In genomic region chr1:43367904-43368645, GRCh38 we compare ENCODE assay signal across 1 cellular context.
A peak's percentile ranks its signal among the peaks of the same experiment; 100 is the strongest.
TF ChIP-seq lines count a peak whose summit lies in the region.

TSS of gene ELOVL1 (minus strand) at chr1:43368011. CDS start at chr1:43365609, 2,402 bp downstream.

TF ChIP-seq in HEK293, 187 proteins besides CTCF, POLR2A, EP300 and RAD21 (continued from another document):
- no peak for TF ChIP-seq PRDM2 (tag by site-specific recombination; IDR thresholded peaks at IDR 0.05; ENCODE audit: borderline replicate concordance)
- TF ChIP-seq MYNN (tag by site-specific recombination; IDR thresholded peaks at IDR 0.05; ENCODE audit: borderline replicate concordance), result no peak
- TF ChIP-seq PRDM4 (tag by site-specific recombination; IDR thresholded peaks at IDR 0.05), result no peak
- peak; percentile 86 for TF ChIP-seq ZNF394 (tag by site-specific recombination; IDR thresholded peaks at IDR 0.05; ENCODE audit: borderline replicate concordance)
- TF ChIP-seq KLF10 (tag by site-specific recombination; IDR thresholded peaks at IDR 0.05), result peak; percentile 87
- TF ChIP-seq ZNF292 (tag by site-specific recombination; IDR thresholded peaks at IDR 0.05; ENCODE audit: borderline replicate concordance, low read depth), result no peak
- no peak for TF ChIP-seq ZNF548 (tag by site-specific recombination; IDR thresholded peaks at IDR 0.05)
- TF ChIP-seq GLI4 (tag by site-specific recombination; IDR thresholded peaks at IDR 0.05), result no peak
- no peak for TF ChIP-seq ZNF350 (tag by site-specific recombination; IDR thresholded peaks at IDR 0.05)
- TF ChIP-seq ZNF624 (tag by site-specific recombination; IDR thresholded peaks at IDR 0.05), result no peak
- TF ChIP-seq KLF9 (tag by site-specific recombination; IDR thresholded peaks at IDR 0.05; ENCODE audit: low read depth), result no peak; the same call in none of the 2 replicates
- peak; percentile 73; the same call in 1 of the 2 replicates for TF ChIP-seq ZNF610 (tag by site-specific recombination; IDR thresholded peaks at IDR 0.05; ENCODE audit: borderline replicate concordance)
- no peak for TF ChIP-seq MEIS1 (CRISPR knock-in tag; IDR thresholded peaks at IDR 0.05; ENCODE audit: borderline replicate concordance)
- TF ChIP-seq ZNF626 (tag by site-specific recombination; IDR thresholded peaks at IDR 0.05), result no peak
- no peak; the same call in 1 of the 2 replicates for TF ChIP-seq WT1 (tag by site-specific recombination; IDR thresholded peaks at IDR 0.05)
- no peak for TF ChIP-seq ELK4 (IDR thresholded peaks at IDR 0.05; ENCODE audit: borderline replicate concordance, low read depth, low read length)
- no peak for TF ChIP-seq ZNF214 (tag by site-specific recombination; IDR thresholded peaks at IDR 0.05; ENCODE audit: borderline replicate concordance)
- no peak for TF ChIP-seq ZNF830 (tag by site-specific recombination; IDR thresholded peaks at IDR 0.05; ENCODE audit: low read depth)
- peak; percentile 93 for TF ChIP-seq GLIS1 (tag by site-specific recombination; IDR thresholded peaks at IDR 0.05)
- peak; percentile 98 for TF ChIP-seq ZIC2 (tag by site-specific recombination; IDR thresholded peaks at IDR 0.05)
- peak; percentile 73; the same call in 1 of the 2 replicates for TF ChIP-seq ZNF660 (tag by site-specific recombination; IDR thresholded peaks at IDR 0.05)
- TF ChIP-seq ZNF707 (tag by site-specific recombination; IDR thresholded peaks at IDR 0.05), result no peak
- no peak for TF ChIP-seq ZNF518A (tag by site-specific recombination; conservative IDR thresholded peaks at IDR 0.05; ENCODE audit: low read depth)
- no peak for TF ChIP-seq EGR2 (tag by site-specific recombination; IDR thresholded peaks at IDR 0.05; ENCODE audit: low read depth)
- no peak for TF ChIP-seq ZNF791 (tag by site-specific recombination; IDR thresholded peaks at IDR 0.05)
- no peak for TF ChIP-seq ZNF211 (tag by site-specific recombination; IDR thresholded peaks at IDR 0.05; ENCODE audit: low read depth)
- TF ChIP-seq KLF1 (tag by site-specific recombination; IDR thresholded peaks at IDR 0.05), result no peak
- peak; percentile 8; the same call in 1 of the 2 replicates for TF ChIP-seq HIC1 (tag by site-specific recombination; IDR thresholded peaks at IDR 0.05)
- TF ChIP-seq GFI1B (tag by site-specific recombination; IDR thresholded peaks at IDR 0.05), result no peak
- peak; percentile 96 for TF ChIP-seq ZNF692 (tag by site-specific recombination; IDR thresholded peaks at IDR 0.05)
- TF ChIP-seq ZNF362 (tag by site-specific recombination; IDR thresholded peaks at IDR 0.05), result no peak
- peak; percentile 71 for TF ChIP-seq SCRT2 (tag by site-specific recombination; IDR thresholded peaks at IDR 0.05)
- peak; percentile 91 for TF ChIP-seq ZBTB8A (tag by site-specific recombination; IDR thresholded peaks at IDR 0.05)
- peak; percentile 60; the same call in 1 of the 2 replicates for TF ChIP-seq ZNF324 (tag by site-specific recombination; IDR thresholded peaks at IDR 0.05)
- TF ChIP-seq ZNF792 (tag by site-specific recombination; IDR thresholded peaks at IDR 0.05), result no peak
- no peak for TF ChIP-seq ZNF133 (tag by site-specific recombination; IDR thresholded peaks at IDR 0.05)
- TF ChIP-seq ZNF335 (tag by site-specific recombination; conservative IDR thresholded peaks at IDR 0.05), result peak; percentile 70
- no peak for TF ChIP-seq ZNF366 (tag by site-specific recombination; conservative IDR thresholded peaks at IDR 0.05)
- no peak; the same call in 1 of the 2 replicates for TF ChIP-seq KLF16 (tag by site-specific recombination; IDR thresholded peaks at IDR 0.05)
- no peak for TF ChIP-seq ZNF670 (tag by site-specific recombination; IDR thresholded peaks at IDR 0.05; ENCODE audit: low read depth)
- peak; percentile 99 for TF ChIP-seq ZNF600 (tag by site-specific recombination; IDR thresholded peaks at IDR 0.05)
- no peak for TF ChIP-seq ZBTB1 (tag by site-specific recombination; IDR thresholded peaks at IDR 0.05)
- no peak for TF ChIP-seq ZNF433 (tag by site-specific recombination; IDR thresholded peaks at IDR 0.05; ENCODE audit: low read depth)
